8 cellular contexts compared by ENCODE assay signal in the genomic region with DNA sequence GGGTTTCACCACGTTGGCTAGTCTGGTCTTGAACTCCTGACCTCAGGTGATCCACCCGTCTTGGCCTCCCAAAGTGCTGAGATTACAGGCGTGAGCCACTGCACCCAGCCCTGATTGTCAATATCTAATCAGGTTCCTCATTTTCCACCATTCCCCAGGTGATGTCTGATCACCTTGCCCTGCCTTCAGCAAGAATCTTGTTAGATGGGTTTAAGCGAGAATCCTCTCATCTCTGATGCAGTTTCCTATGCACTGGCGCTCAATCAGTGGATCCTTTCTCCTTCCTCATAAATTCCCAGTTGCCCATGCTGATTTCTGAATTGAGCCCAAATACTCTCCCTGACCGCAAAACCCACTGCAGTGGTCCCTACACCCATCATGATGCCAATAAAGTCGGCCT. TPM values are rescaled to one million over a fixed set of nuclear protein-coding genes. Genes with fewer than 3 reads are reported as not detected.
A peak's percentile ranks its signal among the peaks of the same experiment; 100 is the strongest.
DNase-seq lines count a peak whose midpoint lies in the region; ATAC-seq and TF ChIP-seq lines count a peak whose summit lies in the region.

No MANE protein-coding gene starts in this region.

- no peaks in the 10 kb centered on the region for H4K20me1 ChIP-seq in fibroblast of lung (ENCODE audit: control insufficient read depth, extremely low read depth, insufficient read depth, low read length)

- peaks cover 45% of the 10 kb centered on the region for H3K4me1 ChIP-seq in SJSA1 (replicated peaks)
- peaks cover 3% of the 10 kb centered on the region for H3K4me1 ChIP-seq in fibroblast of lung (ENCODE audit: control insufficient read depth, extremely low read depth, insufficient read depth, low read length)

- peaks cover 45% of the 10 kb centered on the region for H3K79me2 ChIP-seq in fibroblast of lung (ENCODE audit: control insufficient read depth, insufficient read depth, low read length)

- H2AFZ ChIP-seq in fibroblast of lung (ENCODE audit: low read length) = peak overlapping the region; percentile 22

- peak overlapping the region; percentile 75 for H3K4me3 ChIP-seq in GM12864 (ENCODE audit: low read depth, low read length)
- peak overlapping the region; percentile 82 for H3K4me3 ChIP-seq in SJSA1
- peak overlapping the region; percentile 71 to 90 (median 77) for H3K4me3 ChIP-seq in fibroblast of lung (replicated peaks in 1 of 4; ENCODE audit: control extremely low read depth in 1 of 4, insufficient read depth in 1 of 4, low read depth in 3 of 4, low read length in 4 of 4)

- DNase-seq in GM12864 (ENCODE audit: low read depth) (no peak), SJSA1 (ENCODE audit: low read depth in 1 of 2, low spot score in 2 of 2) (no peak), fibroblast of lung (ENCODE audit: low read depth in 2 of 2) (no peak), retina (peak; percentile 8), inferior parietal cortex (ENCODE audit: extremely low spot score) (no peak)

- H3K27ac ChIP-seq in SJSA1 (no peak overlapping the region; the same call in 1 of the 2 replicates), fibroblast of lung (ENCODE audit: insufficient read depth, low read length) (no peak overlapping the region)

- TF ChIP-seq CTCF in GM12864 (IDR thresholded peaks at IDR 0.05; ENCODE audit: low read depth, low read length, missing control alignments) (no peak), fibroblast of lung (conservative IDR thresholded peaks at IDR 0.05 in 1 of 2, IDR thresholded peaks at IDR 0.05 in 1 of 2; ENCODE audit: low read depth in 1 of 2, low read length in 2 of 2) (no peak)

- H3K9me3 ChIP-seq in SJSA1 (replicated peaks) (peaks cover 3% of the 10 kb centered on the region; the same call in 1 of the 2 replicates), fibroblast of lung (ENCODE audit: control insufficient read depth, insufficient read depth, low read depth, low read length) (no peaks in the 10 kb centered on the region)

- no peak for ATAC-seq in HG02623 (IDR thresholded peaks at IDR 0.05; ENCODE audit: unreplicated experiment)
- no peak for ATAC-seq in GM21528 (IDR thresholded peaks at IDR 0.05; ENCODE audit: low FRiP score, unreplicated experiment)
- no peak for ATAC-seq in HG02981 (IDR thresholded peaks at IDR 0.05; ENCODE audit: unreplicated experiment)

- no peak overlapping the region for H3K9ac ChIP-seq in fibroblast of lung (ENCODE audit: insufficient read depth, low read length)

- peak overlapping the region; percentile 74 for H3K4me2 ChIP-seq in fibroblast of lung (ENCODE audit: extremely low read depth, insufficient read depth, low read length)

- H3K27me3 ChIP-seq in SJSA1 (replicated peaks) = no peaks in the 10 kb centered on the region
- H3K27me3 ChIP-seq in fibroblast of lung (ENCODE audit: control insufficient read depth, insufficient read depth, low read length) = no peaks in the 10 kb centered on the region

- H3K36me3 ChIP-seq in SJSA1 (peaks cover 39% of the 10 kb centered on the region), fibroblast of lung (ENCODE audit: control insufficient read depth, insufficient read depth, low read length) (no peaks in the 10 kb centered on the region)

RNA-seq across cellular contexts. Expression of gene ZC3H7B, which starts 0.7 kb away (rescaled TPM):
- 51.8 and 72.2 TPM in 2 replicates for total RNA-seq in SJSA1 (2014; rRNA removed; shearing (Covaris generic))
- total RNA-seq in fibroblast of lung = 39.3 and 64.4 TPM in 2 replicates
- polyA plus RNA-seq in fibroblast of lung = 30.6 and 42.1 TPM in 2 replicates
- 62.7 and 75.0 TPM in 2 replicates for polyA plus RNA-seq in fibroblast of lung (2012)
- 102 and 122 TPM in 2 replicates for polyA minus RNA-seq in fibroblast of lung (ENCODE audit: low replicate concordance)

RNA-seq across cellular contexts. Expression of gene RANGAP1, which starts 14.7 kb away (rescaled TPM):
- 172 and 201 TPM in 2 replicates for total RNA-seq in SJSA1 (2014; rRNA removed; shearing (Covaris generic))
- 28.0 and 59.9 TPM in 2 replicates for total RNA-seq in fibroblast of lung
- 37.2 and 105 TPM in 2 replicates for polyA plus RNA-seq in fibroblast of lung
- polyA plus RNA-seq in fibroblast of lung (2012) = 48.7 and 146 TPM in 2 replicates
- polyA minus RNA-seq in fibroblast of lung (ENCODE audit: low replicate concordance) = 90.0 and 266 TPM in 2 replicates

RNA-seq across cellular contexts. Expression of gene CHADL, which starts 59.9 kb away (rescaled TPM):
- total RNA-seq in SJSA1 (2014; rRNA removed; shearing (Covaris generic)) = 0.11 TPM in 1 of 2 replicates, not detected in the other
- 2.1 and 3.1 TPM in 2 replicates for total RNA-seq in fibroblast of lung
- polyA plus RNA-seq in fibroblast of lung = 0.10 and 0.14 TPM in 2 replicates
- polyA plus RNA-seq in fibroblast of lung (2012) = 0.24 and 0.45 TPM in 2 replicates
- 0.51 TPM in 1 of 2 replicates, not detected in the other for polyA minus RNA-seq in fibroblast of lung (ENCODE audit: low replicate concordance)
